ENCODE assay signal across 2 cellular contexts in genomic region chr17:19867094-19867653, GRCh38.
TF ChIP-seq lines count a peak whose summit lies in the region.

No MANE protein-coding gene starts in this region.

TF ChIP-seq in A549, 52 proteins besides CTCF, POLR2A, EP300 and RAD21 (continued from another document and continues in another):
- no peak for TF ChIP-seq HMGXB4 (CRISPR knock-in tag; IDR thresholded peaks at IDR 0.05; ENCODE audit: borderline replicate concordance)
- TF ChIP-seq MYC (IDR thresholded peaks at IDR 0.05; ENCODE audit: borderline replicate concordance, low read length) = peak; percentile 7; the same call in 1 of the 2 replicates
- no peak for TF ChIP-seq HDAC2 (IDR thresholded peaks at IDR 0.05)
- TF ChIP-seq TFCP2L1 (CRISPR knock-in tag; IDR thresholded peaks at IDR 0.05) = peak; percentile 75; the same call in 1 of the 2 replicates
- peak; percentile 56; the same call in 1 of the 2 replicates for TF ChIP-seq HOXB13 (CRISPR knock-in tag; IDR thresholded peaks at IDR 0.05; ENCODE audit: low read depth)
- TF ChIP-seq BCL3 (IDR thresholded peaks at IDR 0.05) = no peak
- no peak for TF ChIP-seq HEYL (CRISPR knock-in tag; IDR thresholded peaks at IDR 0.05)
- no peak for TF ChIP-seq FOSB (CRISPR knock-in tag; IDR thresholded peaks at IDR 0.05)
- no peak for TF ChIP-seq RARB (CRISPR knock-in tag; IDR thresholded peaks at IDR 0.05)
- TF ChIP-seq FOSL2 (IDR thresholded peaks at IDR 0.05) = no peak
- TF ChIP-seq FOSL2 (CRISPR knock-in tag; IDR thresholded peaks at IDR 0.05) = no peak
- TF ChIP-seq HOXA7 (CRISPR knock-in tag; IDR thresholded peaks at IDR 0.05) = no peak
- no peak for TF ChIP-seq FOXS1 (CRISPR knock-in tag; IDR thresholded peaks at IDR 0.05)
- TF ChIP-seq BHLHE40 (IDR thresholded peaks at IDR 0.05; ENCODE audit: low read depth, low read length) = no peak
- TF ChIP-seq NPAS2 (CRISPR knock-in tag; IDR thresholded peaks at IDR 0.05; ENCODE audit: borderline replicate concordance) = no peak
- no peak for TF ChIP-seq ELK1 (IDR thresholded peaks at IDR 0.05; ENCODE audit: low read depth, low read length)
- TF ChIP-seq USF2 (IDR thresholded peaks at IDR 0.05) = no peak
- no peak for TF ChIP-seq SREBF2 (IDR thresholded peaks at IDR 0.05)
- no peak for TF ChIP-seq NFE2L2 (conservative IDR thresholded peaks at IDR 0.05; ENCODE audit: low read length)
- no peak for TF ChIP-seq SMC3 (IDR thresholded peaks at IDR 0.05)
- no peak for TF ChIP-seq EHMT2 (IDR thresholded peaks at IDR 0.05; ENCODE audit: low read depth)
- no peak for TF ChIP-seq REST (IDR thresholded peaks at IDR 0.05)
- no peak for TF ChIP-seq ZNF302 (CRISPR knock-in tag; IDR thresholded peaks at IDR 0.05)
- peak; percentile 40 for TF ChIP-seq E2F6 (IDR thresholded peaks at IDR 0.05; ENCODE audit: borderline replicate concordance, low read depth)

TF ChIP-seq in IMR-90, 13 proteins besides CTCF, POLR2A, EP300 and RAD21 (continued from another document):
- no peak for TF ChIP-seq RFX5 (IDR thresholded peaks at IDR 0.05; ENCODE audit: low read depth, low read length)
- no peak for TF ChIP-seq SMC3 (IDR thresholded peaks at IDR 0.05; ENCODE audit: low read depth, low read length)
- no peak for TF ChIP-seq BHLHE40 (IDR thresholded peaks at IDR 0.05; ENCODE audit: low read depth, low read length)
